Comparison of ENCODE assay signal across 1 cellular context in genomic region chr22:19895160-19895849, GRCh38.
TF ChIP-seq lines count a peak whose summit lies in the region.

No MANE protein-coding gene starts in this region.

TF ChIP-seq in IMR-90, 13 proteins besides CTCF, POLR2A, EP300 and RAD21:
- TF ChIP-seq CEBPB (IDR thresholded peaks at IDR 0.05; ENCODE audit: low read depth, low read length) (no peak), BHLHE40 (IDR thresholded peaks at IDR 0.05; ENCODE audit: low read depth, low read length) (no peak), SMC3 (IDR thresholded peaks at IDR 0.05; ENCODE audit: low read depth, low read length) (no peak), MAFK (IDR thresholded peaks at IDR 0.05; ENCODE audit: low read depth, low read length) (no peak)
- TF ChIP-seq, protein P1, sequence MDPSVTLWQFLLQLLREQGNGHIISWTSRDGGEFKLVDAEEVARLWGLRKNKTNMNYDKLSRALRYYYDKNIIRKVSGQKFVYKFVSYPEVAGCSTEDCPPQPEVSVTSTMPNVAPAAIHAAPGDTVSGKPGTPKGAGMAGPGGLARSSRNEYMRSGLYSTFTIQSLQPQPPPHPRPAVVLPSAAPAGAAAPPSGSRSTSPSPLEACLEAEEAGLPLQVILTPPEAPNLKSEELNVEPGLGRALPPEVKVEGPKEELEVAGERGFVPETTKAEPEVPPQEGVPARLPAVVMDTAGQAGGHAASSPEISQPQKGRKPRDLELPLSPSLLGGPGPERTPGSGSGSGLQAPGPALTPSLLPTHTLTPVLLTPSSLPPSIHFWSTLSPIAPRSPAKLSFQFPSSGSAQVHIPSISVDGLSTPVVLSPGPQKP (IDR thresholded peaks at IDR 0.05; ENCODE audit: borderline replicate concordance, low read depth, low read length): no peak
